In genomic region chr12:70910666-70911065, GRCh38 we compare ENCODE assay signal across 9 cellular contexts. TPM values are rescaled to one million over a fixed set of nuclear protein-coding genes. Genes with fewer than 3 reads are reported as not detected.
"Had no signal": no experiment of that assay in that cellular context is flagged by ENCODE, and none has a peak within 500 bp of the region (broad histone marks: within the 10 kb centered on the region; RNA-seq: fewer than 3 reads in every experiment).

No MANE protein-coding gene starts in this region.

- H3K36me3 ChIP-seq: HAP-1 had no signal

- H3K4me3 ChIP-seq: GM23248, HAP-1 had no signal

- H3K27me3 Mint-ChIP-seq: IgD-negative memory B cell had no signal

- H3K4me3 Mint-ChIP-seq: HFFc6, IgD-negative memory B cell had no signal

- H3K4me1 ChIP-seq: HAP-1 had no signal

- DNase-seq: GM23248, GOT3, H7, HFFc6 had no signal

- H3K36me3 Mint-ChIP-seq: IgD-negative memory B cell had no signal

- H3K9me3 ChIP-seq: HAP-1 had no signal

- H3K27ac ChIP-seq: GM23248, HL-60 had no signal

- H3K4me1 Mint-ChIP-seq: IgD-negative memory B cell had no signal

- H3K27ac Mint-ChIP-seq: HFFc6, IgD-negative memory B cell had no signal

- ATAC-seq: HCT116, HepG2 had no signal

RNA-seq across cellular contexts. Expression of gene PTPRR, which starts 9.9 kb away (rescaled TPM):
- total RNA-seq: HepG2 had no signal
